Comparison of ENCODE assay signal across 8 cellular contexts in the genomic region with DNA sequence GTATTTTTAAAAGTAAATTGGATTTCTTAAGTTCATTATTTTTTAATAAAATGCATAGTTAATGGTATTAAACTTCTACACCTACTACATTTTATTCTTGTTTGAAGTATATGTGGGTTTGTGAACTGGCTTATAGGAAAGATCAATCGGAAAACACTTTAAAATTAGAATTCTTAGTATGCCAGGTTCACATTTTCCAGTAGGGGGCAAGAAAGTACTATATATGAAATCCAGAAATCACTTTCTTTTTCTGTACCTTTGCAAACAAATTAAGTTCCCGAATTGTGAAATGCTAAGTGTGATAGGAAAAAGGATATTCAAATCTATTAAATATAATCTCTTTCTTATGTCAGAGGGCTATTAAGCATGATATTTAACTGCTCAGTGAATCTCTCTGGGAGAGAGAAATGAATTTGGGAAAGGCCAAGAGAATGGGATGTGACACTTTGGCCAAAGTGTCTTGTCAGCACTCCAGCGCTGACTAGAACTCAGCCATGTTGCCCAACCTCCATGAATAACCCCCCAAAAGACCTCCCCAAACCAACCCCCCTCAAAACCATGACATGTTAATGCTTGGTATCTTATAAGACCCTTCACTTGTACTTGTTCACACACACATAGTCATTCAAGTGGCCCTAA.
DNase-seq lines count a peak whose midpoint lies in the region; ATAC-seq and TF ChIP-seq lines count a peak whose summit lies in the region.

No MANE protein-coding gene starts in this region.

- no peaks in the 10 kb centered on the region for H3K79me2 ChIP-seq in OCI-LY1 (ENCODE audit: insufficient read depth, low read length)

- H3K27ac ChIP-seq in OCI-LY1 (ENCODE audit: low read depth, low read length, poor library complexity, severe bottlenecking): no peak overlapping the region

- H3K4me3 ChIP-seq in OCI-LY1 (ENCODE audit: low read depth, low read length, poor library complexity, severe bottlenecking): no peak overlapping the region
- H3K4me3 ChIP-seq in fibroblast of the aortic adventitia (ENCODE audit: low read depth, low read length): no peak overlapping the region

- no peak overlapping the region for H3K4me2 ChIP-seq in OCI-LY1 (ENCODE audit: low read length)

- peak; percentile 39 for ATAC-seq in HG02642 (IDR thresholded peaks at IDR 0.05; ENCODE audit: poor library complexity, unreplicated experiment)
- no peak for ATAC-seq in HG03571 (IDR thresholded peaks at IDR 0.05; ENCODE audit: unreplicated experiment)

- no peaks in the 10 kb centered on the region for H4K20me1 ChIP-seq in OCI-LY1 (ENCODE audit: insufficient read depth, low read length)

- no peaks in the 10 kb centered on the region for H3F3A ChIP-seq in OCI-LY1 (ENCODE audit: insufficient read depth, low read length)

- no peak overlapping the region for H2AFZ ChIP-seq in OCI-LY1 (ENCODE audit: low read length)

- H3K36me3 ChIP-seq in OCI-LY1 (ENCODE audit: insufficient read depth, low read length): no peaks in the 10 kb centered on the region

- H3K27me3 ChIP-seq in OCI-LY1 (ENCODE audit: insufficient read depth, low read length): no peaks in the 10 kb centered on the region

- no peak overlapping the region for H3K9ac ChIP-seq in OCI-LY1 (ENCODE audit: low read length)

- H3K9me3 ChIP-seq in OCI-LY1 (ENCODE audit: low read length): no peaks in the 10 kb centered on the region

- peak; percentile 38 for DNase-seq in GM10266 (ENCODE audit: extremely low spot score)
- peak; percentile 46 for DNase-seq in fibroblast of the aortic adventitia (ENCODE audit: low read depth)
- DNase-seq in superior temporal gyrus (ENCODE audit: extremely low spot score): peak; percentile 75
- DNase-seq in HuH-7.5 (ENCODE audit: low spot score): no peak
- no peak for DNase-seq in stimulated activated naive CD4-positive, alpha-beta T cell (lab: John Stamatoyannopoulos, UW)

- H3K4me1 ChIP-seq in OCI-LY1 (ENCODE audit: insufficient read depth, low read length, severe bottlenecking): peaks cover 12% of the 10 kb centered on the region

- peak; percentile 50 for TF ChIP-seq CTCF in GM10266 (IDR thresholded peaks at IDR 0.05; ENCODE audit: control insufficient read depth, insufficient read depth, low read depth, missing control alignments)
- TF ChIP-seq CTCF in OCI-LY1 (IDR thresholded peaks at IDR 0.05; ENCODE audit: low read length): peak; percentile 75
- peak; percentile 45 for TF ChIP-seq CTCF in fibroblast of the aortic adventitia (IDR thresholded peaks at IDR 0.05; ENCODE audit: insufficient read depth, low read length)

- no peaks in the 10 kb centered on the region for H3K9me2 ChIP-seq in OCI-LY1 (ENCODE audit: low read depth, low read length)

Comparison
In these comparisons a context has a peak if more than half of its experiments do, and no peak if none do; other contexts are left out.
1. DNase-seq: peak in GM10266 (single experiment), fibroblast of the aortic adventitia (single experiment) and superior temporal gyrus (single experiment); none in HuH-7.5 (single experiment) and stimulated activated naive CD4-positive, alpha-beta T cell (0 of 6).
2. Peak in every context shown above with its lines, with median percentiles within 50 percentile points of each other: CTCF ChIP-seq.